In the genomic region with DNA sequence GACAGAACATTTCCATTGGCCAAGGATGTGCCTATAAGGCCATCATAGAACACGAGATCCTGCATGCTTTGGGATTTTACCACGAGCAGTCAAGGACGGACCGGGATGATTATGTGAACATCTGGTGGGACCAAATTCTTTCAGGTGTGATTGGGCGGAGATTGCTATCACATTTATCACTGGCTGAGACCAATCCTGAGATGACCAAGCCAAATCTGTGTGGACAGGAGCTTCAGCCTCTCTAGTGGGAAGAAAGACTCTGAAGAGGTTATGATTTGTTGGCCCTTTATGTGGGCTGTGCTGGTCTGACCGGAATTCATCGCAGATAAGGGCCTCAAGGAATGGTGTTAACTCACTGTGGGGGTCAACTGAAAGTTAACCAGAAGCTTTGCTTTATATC, we compare ENCODE assay signal across 26 cellular contexts. TPM values are rescaled to one million over a fixed set of nuclear protein-coding genes. Genes with fewer than 3 reads are reported as not detected.
"Had no signal": no experiment of that assay in that cellular context is flagged by ENCODE, and none has a peak within 500 bp of the region (broad histone marks: within the 10 kb centered on the region; RNA-seq: fewer than 3 reads in every experiment).

No MANE protein-coding gene starts in this region.

- H3K36me3 ChIP-seq: SJSA1 had no signal

- H3K4me3 Mint-ChIP-seq: IgD-negative memory B cell had no signal

- H3K4me2 ChIP-seq: KMS-11 had no signal

- H3K9me3 ChIP-seq: SJSA1 had no signal

- FAIRE-seq: HTR-8/SVneo, K562, RCC 7860 had no signal

- H3K27ac ChIP-seq: HL-60, KMS-11, SJSA1, SK-N-MC had no signal

- H3K9me3 Mint-ChIP-seq: IgD-negative memory B cell had no signal

- H3K36me3 Mint-ChIP-seq: IgD-negative memory B cell had no signal

- H3K4me1 ChIP-seq: SJSA1 had no signal

- H3K27ac Mint-ChIP-seq: IgD-negative memory B cell had no signal

- DNase-seq: Kasumi-1, MM.1S, NCI-H1092 treated with DMSO at 0.1 percent for 48 hours, NCI-H1436, NCI-H187, NCI-H2029, NCI-H2081 treated with DMSO at 0.1 percent for 48 hours, NCI-H2171, NCI-H226, NCI-H446, NCI-H510A, NCI-H524 treated with DMSO at 0.1 percent for 48 hours, NCI-H69, NCI-H774, Right ventricle myocardium superior, RPMI8226, SIG-M5 had no signal

- H3K27me3 ChIP-seq: SJSA1 had no signal

- H3K9ac ChIP-seq: KMS-11 had no signal

- ATAC-seq: K562 had no signal

- H3K4me3 ChIP-seq: K562, SJSA1, SK-N-MC had no signal

- H3K4me1 Mint-ChIP-seq: IgD-negative memory B cell had no signal

RNA-seq across cellular contexts. Expression of gene MEP1A, which starts 26.4 kb away (rescaled TPM):
- total RNA-seq: K562, M059J, Right ventricle myocardium superior had no signal
- polyA plus RNA-seq: IgD-negative memory B cell, K562 had no signal
